In genomic region chr18:66168834-66169233, GRCh38 we compare ENCODE assay signal across 16 cellular contexts.
"Had no signal": no experiment of that assay in that cellular context is flagged by ENCODE, and none has a peak within 500 bp of the region (broad histone marks: within the 10 kb centered on the region; RNA-seq: fewer than 3 reads in every experiment).

No MANE protein-coding gene starts in this region.

- ATAC-seq: body of pancreas; naive thymus-derived CD8-positive, alpha-beta T cell had no signal

- H3K4me3 Mint-ChIP-seq: activated naive CD8-positive, alpha-beta T cell treated with anti-CD3 and anti-CD28 coated beads for 36 hours; naive thymus-derived CD8-positive, alpha-beta T cell; stimulated activated naive B cell treated with anti-CD40 and anti-IgM and Interleukin-4, amounts not matched to agents 10 μg/mL and 1 μg/mL and 100 μg/mL, for 72 hours had no signal

- H3K4me3 ChIP-seq: body of pancreas, esophagus squamous epithelium, tibial artery had no signal

- H3K27ac Mint-ChIP-seq: activated naive CD8-positive, alpha-beta T cell treated with anti-CD3 and anti-CD28 coated beads for 36 hours; naive thymus-derived CD8-positive, alpha-beta T cell; stimulated activated naive B cell treated with anti-CD40 and anti-IgM and Interleukin-4, amounts not matched to agents 10 μg/mL and 1 μg/mL and 100 μg/mL, for 72 hours had no signal

- H3K27me3 ChIP-seq: body of pancreas, esophagus squamous epithelium, tibial artery had no signal

- H3K36me3 ChIP-seq: esophagus squamous epithelium, tibial artery had no signal

- H3K4me1 Mint-ChIP-seq: activated naive CD8-positive, alpha-beta T cell treated with anti-CD3 and anti-CD28 coated beads for 36 hours; naive thymus-derived CD8-positive, alpha-beta T cell; stimulated activated naive B cell treated with anti-CD40 and anti-IgM and Interleukin-4, amounts not matched to agents 10 μg/mL and 1 μg/mL and 100 μg/mL, for 72 hours had no signal

- DNase-seq: activated CD4-positive, alpha-beta T cell treated with anti-CD3 and anti-CD28 coated beads, Interleukin-2, amount 50 U/mL, for 1 hour; activated CD8-positive, alpha-beta memory T cell treated with anti-CD3 and anti-CD28 coated beads for 24 hours; activated gamma-delta T cell treated with Interleukin-2 at 50 U/mL for 16 hours; activated naive CD8-positive, alpha-beta T cell treated with anti-CD3 and anti-CD28 coated beads for 36 hours; amygdala; central memory CD4-positive, alpha-beta T cell; effector CD8-positive, alpha-beta T cell; esophagus squamous epithelium; kidney glomerular epithelial cell; mesenchymal stem cell; naive thymus-derived CD8-positive, alpha-beta T cell; stimulated activated CD4-positive, alpha-beta T cell treated with anti-CD3 and anti-CD28 coated beads, Interleukin-2, amount 100 ng/mL, for 48 hours; stimulated activated naive B cell treated with anti-CD40 and anti-IgM and Interleukin-4, amounts not matched to agents 10 μg/mL and 1 μg/mL and 100 μg/mL, for 72 hours; tibial artery had no signal

- H3K4me1 ChIP-seq: body of pancreas, esophagus squamous epithelium, parathyroid adenoma, tibial artery had no signal

- H3K27me3 Mint-ChIP-seq: activated naive CD8-positive, alpha-beta T cell treated with anti-CD3 and anti-CD28 coated beads for 36 hours; naive thymus-derived CD8-positive, alpha-beta T cell; stimulated activated naive B cell treated with anti-CD40 and anti-IgM and Interleukin-4, amounts not matched to agents 10 μg/mL and 1 μg/mL and 100 μg/mL, for 72 hours had no signal

- H3K27ac ChIP-seq: body of pancreas, esophagus squamous epithelium, parathyroid adenoma, tibial artery had no signal

- H3K9me3 ChIP-seq: body of pancreas, tibial artery had no signal

- H3K36me3 Mint-ChIP-seq: activated naive CD8-positive, alpha-beta T cell treated with anti-CD3 and anti-CD28 coated beads for 36 hours; naive thymus-derived CD8-positive, alpha-beta T cell; stimulated activated naive B cell treated with anti-CD40 and anti-IgM and Interleukin-4, amounts not matched to agents 10 μg/mL and 1 μg/mL and 100 μg/mL, for 72 hours had no signal
